In genomic region chr5:2124434-2124833, GRCh38 we compare ENCODE assay signal across 22 cellular contexts.
DNase-seq lines count a peak whose midpoint lies in the region; ATAC-seq, FAIRE-seq and TF ChIP-seq lines count a peak whose summit lies in the region.
"Had no signal": no experiment of that assay in that cellular context is flagged by ENCODE, and none has a peak within 500 bp of the region (broad histone marks: within the 10 kb centered on the region; RNA-seq: fewer than 3 reads in every experiment).

No MANE protein-coding gene starts in this region.

- peaks cover 12% of the 10 kb centered on the region for H3K27me3 ChIP-seq in BLaER1
- H3K27me3 ChIP-seq in bronchial epithelial cell (ENCODE audit: control insufficient read depth, insufficient read depth, low read length), result no peaks in the 10 kb centered on the region
- H3K27me3 ChIP-seq in neural cell (ENCODE audit: insufficient read depth, low read depth, low read length), result peaks cover 7% of the 10 kb centered on the region
- H3K27me3 ChIP-seq in vagina, result no peaks in the 10 kb centered on the region

- ATAC-seq in GM18519 (IDR thresholded peaks at IDR 0.05; ENCODE audit: low FRiP score, unreplicated experiment), result no peak
- ATAC-seq: A549, GM12878 had no signal

- no peak for TF ChIP-seq POLR2A in vagina (IDR thresholded peaks at IDR 0.05)

- peak; percentile 7 for FAIRE-seq in bronchial epithelial cell (lab: Jason Lieb, UNC)
- FAIRE-seq: A549, D721Med, GM12878, H54 had no signal

- no peaks in the 10 kb centered on the region for H3K9me2 ChIP-seq in neural cell (ENCODE audit: insufficient read depth, low read length)

- intact Hi-C loops in vagina (cut with DNase I), result no loop called here

- no peak for TF ChIP-seq CTCF in bronchial epithelial cell (IDR thresholded peaks at IDR 0.05; ENCODE audit: insufficient read depth, low read length, severe bottlenecking)
- no peak for TF ChIP-seq CTCF in neural cell (IDR thresholded peaks at IDR 0.05; ENCODE audit: poor library complexity, severe bottlenecking)
- TF ChIP-seq CTCF in vagina (IDR thresholded peaks at IDR 0.05), result no peak

- peaks cover 39% of the 10 kb centered on the region for H3K4me1 ChIP-seq in BLaER1
- no peaks in the 10 kb centered on the region for H3K4me1 ChIP-seq in vagina
- H3K4me1 ChIP-seq: A549, HAP-1 had no signal

- H3K79me2 ChIP-seq in neural cell (replicated peaks; ENCODE audit: insufficient read depth, low read length), result no peaks in the 10 kb centered on the region

- H3K36me3 ChIP-seq in BLaER1 (no peaks in the 10 kb centered on the region), bronchial epithelial cell (ENCODE audit: control insufficient read depth, insufficient read depth, low read length) (no peaks in the 10 kb centered on the region), neural cell (ENCODE audit: insufficient read depth, low read length) (no peaks in the 10 kb centered on the region), vagina (no peaks in the 10 kb centered on the region)
- H3K36me3 ChIP-seq: HAP-1 had no signal

- in situ Hi-C loops in KBM-7 (cut with MboI; ENCODE audit: low pct_unique_long_range_greater_than_20kb, low sequenced_read_pairs), result no loop called here

- no peak overlapping the region for H3K4me3 ChIP-seq in BLaER1
- no peak overlapping the region for H3K4me3 ChIP-seq in bronchial epithelial cell (ENCODE audit: low read depth, low read length)
- peak overlapping the region; percentile 52 for H3K4me3 ChIP-seq in neural cell (ENCODE audit: low read length)
- no peak overlapping the region for H3K4me3 ChIP-seq in vagina
- H3K4me3 ChIP-seq: A549, GM12878, HAP-1 had no signal

- H3K27ac ChIP-seq in BLaER1 (no peak overlapping the region), neural cell (ENCODE audit: low read length) (peak overlapping the region; percentile 87), vagina (no peak overlapping the region)
- H3K27ac ChIP-seq: A549 had no signal

- H3K9ac ChIP-seq in BLaER1, result no peak overlapping the region
- peak overlapping the region; percentile 59 for H3K9ac ChIP-seq in neural cell (ENCODE audit: low read length)

- H3K9me3 ChIP-seq in BLaER1 (peaks cover 10% of the 10 kb centered on the region), neural cell (ENCODE audit: low read length) (peaks cover 2% of the 10 kb centered on the region), vagina (no peaks in the 10 kb centered on the region)
- H3K9me3 ChIP-seq: HAP-1 had no signal

- no peak for TF ChIP-seq EP300 in neural cell (conservative IDR thresholded peaks at IDR 0.05; ENCODE audit: poor library complexity, severe bottlenecking)

- no peak overlapping the region for H2AFZ ChIP-seq in neural cell (ENCODE audit: low read depth, low read length)

- H3K4me2 ChIP-seq in BLaER1, result peak overlapping the region; percentile 76
- H3K4me2 ChIP-seq in neural cell (ENCODE audit: low read length), result no peak overlapping the region
- H3K4me2 ChIP-seq: A549 had no signal

- no peak for TF ChIP-seq RAD21 in neural cell (conservative IDR thresholded peaks at IDR 0.05)

- no peaks in the 10 kb centered on the region for H3F3A ChIP-seq in neural cell (ENCODE audit: insufficient read depth, low read length, poor library complexity, severe bottlenecking)

- no peak for DNase-seq in bronchial epithelial cell (ENCODE audit: low read depth)
- peak; percentile 67 to 79 for DNase-seq in vagina (ENCODE audit: extremely low spot score in 2 of 2)
- no peak for DNase-seq in KBM-7
- DNase-seq in AG08395 (ENCODE audit: low spot score), result no peak
- DNase-seq: 8988T; ACHN; CD4-positive, alpha-beta T cell; CD8-positive, alpha-beta memory T cell; DMS 273 treated with DMSO at 0.1 percent for 48 hours; DMS79; EL; GDM1; GOT3; HFFc6 had no signal

- H4K20me1 ChIP-seq in BLaER1 (0 out of 2 replicates have a peak, but pooled peaks cover 6% of the 10 kb centered on the region), neural cell (ENCODE audit: insufficient read depth) (no peaks in the 10 kb centered on the region)

TF ChIP-seq in neural cell, 6 proteins besides CTCF, POLR2A, EP300 and RAD21:
- TF ChIP-seq SMC3 (conservative IDR thresholded peaks at IDR 0.05; ENCODE audit: poor library complexity), result no peak
- no peak for TF ChIP-seq POLR2AphosphoS5 (IDR thresholded peaks at IDR 0.05)
- no peak for TF ChIP-seq MXI1 (conservative IDR thresholded peaks at IDR 0.05; ENCODE audit: poor library complexity, severe bottlenecking)
- no peak for TF ChIP-seq EZH2 (IDR thresholded peaks at IDR 0.05; ENCODE audit: borderline replicate concordance, insufficient read depth, low read length, poor library complexity, severe bottlenecking)
- no peak for TF ChIP-seq TAF1 (IDR thresholded peaks at IDR 0.05; ENCODE audit: low read depth)
- no peak for TF ChIP-seq REST (IDR thresholded peaks at IDR 0.05; ENCODE audit: borderline replicate concordance)

Comparison
In these comparisons a context has a peak if more than half of its experiments do, and no peak if none do; other contexts are left out.
1. DNase-seq: peak in vagina (2 of 2); none in bronchial epithelial cell (single experiment), KBM-7 (single experiment) and AG08395 (single experiment).